Comparison of ENCODE assay signal across 1 cellular context in the genomic region with DNA sequence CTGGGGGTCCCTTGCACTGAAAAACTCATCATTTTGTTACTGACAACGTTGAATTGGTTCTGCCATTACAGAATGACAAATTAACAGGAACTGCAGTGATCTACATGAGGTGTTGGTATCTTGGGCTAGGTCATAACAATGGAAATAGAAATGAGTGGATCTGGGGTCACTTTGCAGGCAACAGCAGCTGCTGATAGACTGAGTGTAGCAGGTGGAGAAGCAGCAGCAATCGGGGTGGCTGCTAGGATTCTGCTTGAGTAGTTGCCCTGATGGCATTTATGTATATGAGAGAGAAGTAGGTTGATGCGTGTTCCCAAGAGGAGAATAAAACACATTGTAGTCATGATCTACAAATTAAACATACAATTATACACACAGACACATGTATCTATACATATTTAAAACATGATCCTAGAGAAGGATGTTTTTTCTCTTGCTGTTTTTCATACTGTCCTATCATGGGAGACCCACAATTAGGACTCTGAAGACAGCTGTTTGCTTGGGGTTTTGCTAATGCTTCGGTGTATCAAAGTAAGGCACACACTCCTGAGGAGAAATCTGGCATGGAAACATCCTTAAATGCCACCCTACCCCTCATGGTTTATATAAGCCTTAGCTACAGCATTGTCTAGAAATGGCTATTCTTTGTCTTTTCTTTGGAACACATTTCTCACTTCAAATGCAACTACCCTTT.
TF ChIP-seq lines count a peak whose summit lies in the region.

No MANE protein-coding gene starts in this region.

TF ChIP-seq in GM23338, 12 proteins besides CTCF, POLR2A, EP300 and RAD21 (continued from another document):
- TF ChIP-seq, protein P1, sequence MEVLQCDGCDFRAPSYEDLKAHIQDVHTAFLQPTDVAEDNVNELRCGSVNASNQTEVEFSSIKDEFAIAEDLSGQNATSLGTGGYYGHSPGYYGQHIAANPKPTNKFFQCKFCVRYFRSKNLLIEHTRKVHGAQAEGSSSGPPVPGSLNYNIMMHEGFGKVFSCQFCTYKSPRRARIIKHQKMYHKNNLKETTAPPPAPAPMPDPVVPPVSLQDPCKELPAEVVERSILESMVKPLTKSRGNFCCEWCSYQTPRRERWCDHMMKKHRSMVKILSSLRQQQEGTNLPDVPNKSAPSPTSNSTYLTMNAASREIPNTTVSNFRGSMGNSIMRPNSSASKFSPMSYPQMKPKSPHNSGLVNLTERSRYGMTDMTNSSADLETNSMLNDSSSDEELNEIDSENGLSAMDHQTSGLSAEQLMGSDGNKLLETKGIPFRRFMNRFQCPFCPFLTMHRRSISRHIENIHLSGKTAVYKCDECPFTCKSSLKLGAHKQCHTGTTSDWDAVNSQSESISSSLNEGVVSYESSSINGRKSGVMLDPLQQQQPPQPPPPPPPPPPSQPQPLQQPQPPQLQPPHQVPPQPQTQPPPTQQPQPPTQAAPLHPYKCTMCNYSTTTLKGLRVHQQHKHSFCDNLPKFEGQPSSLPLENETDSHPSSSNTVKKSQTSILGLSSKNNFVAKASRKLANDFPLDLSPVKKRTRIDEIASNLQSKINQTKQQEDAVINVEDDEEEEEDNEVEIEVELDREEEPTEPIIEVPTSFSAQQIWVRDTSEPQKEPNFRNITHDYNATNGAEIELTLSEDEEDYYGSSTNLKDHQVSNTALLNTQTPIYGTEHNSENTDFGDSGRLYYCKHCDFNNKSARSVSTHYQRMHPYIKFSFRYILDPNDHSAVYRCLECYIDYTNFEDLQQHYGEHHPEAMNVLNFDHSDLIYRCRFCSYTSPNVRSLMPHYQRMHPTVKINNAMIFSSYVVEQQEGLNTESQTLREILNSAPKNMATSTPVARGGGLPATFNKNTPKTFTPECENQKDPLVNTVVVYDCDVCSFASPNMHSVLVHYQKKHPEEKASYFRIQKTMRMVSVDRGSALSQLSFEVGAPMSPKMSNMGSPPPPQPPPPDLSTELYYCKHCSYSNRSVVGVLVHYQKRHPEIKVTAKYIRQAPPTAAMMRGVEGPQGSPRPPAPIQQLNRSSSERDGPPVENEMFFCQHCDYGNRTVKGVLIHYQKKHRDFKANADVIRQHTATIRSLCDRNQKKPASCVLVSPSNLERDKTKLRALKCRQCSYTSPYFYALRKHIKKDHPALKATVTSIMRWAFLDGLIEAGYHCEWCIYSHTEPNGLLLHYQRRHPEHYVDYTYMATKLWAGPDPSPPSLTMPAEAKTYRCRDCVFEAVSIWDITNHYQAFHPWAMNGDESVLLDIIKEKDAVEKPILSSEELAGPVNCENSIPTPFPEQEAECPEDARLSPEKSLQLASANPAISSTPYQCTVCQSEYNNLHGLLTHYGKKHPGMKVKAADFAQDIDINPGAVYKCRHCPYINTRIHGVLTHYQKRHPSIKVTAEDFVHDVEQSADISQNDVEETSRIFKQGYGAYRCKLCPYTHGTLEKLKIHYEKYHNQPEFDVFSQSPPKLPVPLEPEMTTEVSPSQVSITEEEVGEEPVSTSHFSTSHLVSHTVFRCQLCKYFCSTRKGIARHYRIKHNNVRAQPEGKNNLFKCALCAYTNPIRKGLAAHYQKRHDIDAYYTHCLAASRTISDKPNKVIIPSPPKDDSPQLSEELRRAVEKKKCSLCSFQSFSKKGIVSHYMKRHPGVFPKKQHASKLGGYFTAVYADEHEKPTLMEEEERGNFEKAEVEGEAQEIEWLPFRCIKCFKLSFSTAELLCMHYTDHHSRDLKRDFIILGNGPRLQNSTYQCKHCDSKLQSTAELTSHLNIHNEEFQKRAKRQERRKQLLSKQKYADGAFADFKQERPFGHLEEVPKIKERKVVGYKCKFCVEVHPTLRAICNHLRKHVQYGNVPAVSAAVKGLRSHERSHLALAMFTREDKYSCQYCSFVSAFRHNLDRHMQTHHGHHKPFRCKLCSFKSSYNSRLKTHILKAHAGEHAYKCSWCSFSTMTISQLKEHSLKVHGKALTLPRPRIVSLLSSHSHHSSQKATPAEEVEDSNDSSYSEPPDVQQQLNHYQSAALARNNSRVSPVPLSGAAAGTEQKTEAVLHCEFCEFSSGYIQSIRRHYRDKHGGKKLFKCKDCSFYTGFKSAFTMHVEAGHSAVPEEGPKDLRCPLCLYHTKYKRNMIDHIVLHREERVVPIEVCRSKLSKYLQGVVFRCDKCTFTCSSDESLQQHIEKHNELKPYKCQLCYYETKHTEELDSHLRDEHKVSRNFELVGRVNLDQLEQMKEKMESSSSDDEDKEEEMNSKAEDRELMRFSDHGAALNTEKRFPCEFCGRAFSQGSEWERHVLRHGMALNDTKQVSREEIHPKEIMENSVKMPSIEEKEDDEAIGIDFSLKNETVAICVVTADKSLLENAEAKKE (CRISPR knock-in tag; IDR thresholded peaks at IDR 0.05): no peak
- TF ChIP-seq, protein P2, sequence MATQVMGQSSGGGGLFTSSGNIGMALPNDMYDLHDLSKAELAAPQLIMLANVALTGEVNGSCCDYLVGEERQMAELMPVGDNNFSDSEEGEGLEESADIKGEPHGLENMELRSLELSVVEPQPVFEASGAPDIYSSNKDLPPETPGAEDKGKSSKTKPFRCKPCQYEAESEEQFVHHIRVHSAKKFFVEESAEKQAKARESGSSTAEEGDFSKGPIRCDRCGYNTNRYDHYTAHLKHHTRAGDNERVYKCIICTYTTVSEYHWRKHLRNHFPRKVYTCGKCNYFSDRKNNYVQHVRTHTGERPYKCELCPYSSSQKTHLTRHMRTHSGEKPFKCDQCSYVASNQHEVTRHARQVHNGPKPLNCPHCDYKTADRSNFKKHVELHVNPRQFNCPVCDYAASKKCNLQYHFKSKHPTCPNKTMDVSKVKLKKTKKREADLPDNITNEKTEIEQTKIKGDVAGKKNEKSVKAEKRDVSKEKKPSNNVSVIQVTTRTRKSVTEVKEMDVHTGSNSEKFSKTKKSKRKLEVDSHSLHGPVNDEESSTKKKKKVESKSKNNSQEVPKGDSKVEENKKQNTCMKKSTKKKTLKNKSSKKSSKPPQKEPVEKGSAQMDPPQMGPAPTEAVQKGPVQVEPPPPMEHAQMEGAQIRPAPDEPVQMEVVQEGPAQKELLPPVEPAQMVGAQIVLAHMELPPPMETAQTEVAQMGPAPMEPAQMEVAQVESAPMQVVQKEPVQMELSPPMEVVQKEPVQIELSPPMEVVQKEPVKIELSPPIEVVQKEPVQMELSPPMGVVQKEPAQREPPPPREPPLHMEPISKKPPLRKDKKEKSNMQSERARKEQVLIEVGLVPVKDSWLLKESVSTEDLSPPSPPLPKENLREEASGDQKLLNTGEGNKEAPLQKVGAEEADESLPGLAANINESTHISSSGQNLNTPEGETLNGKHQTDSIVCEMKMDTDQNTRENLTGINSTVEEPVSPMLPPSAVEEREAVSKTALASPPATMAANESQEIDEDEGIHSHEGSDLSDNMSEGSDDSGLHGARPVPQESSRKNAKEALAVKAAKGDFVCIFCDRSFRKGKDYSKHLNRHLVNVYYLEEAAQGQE (IDR thresholded peaks at IDR 0.05; ENCODE audit: unreplicated experiment): no peak
- TF ChIP-seq POLR2AphosphoS5 (IDR thresholded peaks at IDR 0.05; ENCODE audit: low read depth) (no peak), ZNF331 (CRISPR knock-in tag; IDR thresholded peaks at IDR 0.05; ENCODE audit: low read depth) (no peak), ZNF114 (CRISPR knock-in tag; IDR thresholded peaks at IDR 0.05) (no peak)
